ENCODE assay signal across 14 cellular contexts in genomic region chr2:61161888-61162287, GRCh38. TPM values are rescaled to one million over a fixed set of nuclear protein-coding genes. Genes with fewer than 3 reads are reported as not detected.
DNase-seq lines count a peak whose midpoint lies in the region; ATAC-seq lines count a peak whose summit lies in the region.
"Had no signal": no experiment of that assay in that cellular context is flagged by ENCODE, and none has a peak within 500 bp of the region (broad histone marks: within the 10 kb centered on the region; RNA-seq: fewer than 3 reads in every experiment).

TSS of gene C2orf74 (plus strand) at chr2:61162188. CDS start at chr2:61162515, 327 bp downstream.

- H3K4me3 Mint-ChIP-seq in IgD-negative memory B cell: no peak within 1 kb of the TSS
- H3K4me3 Mint-ChIP-seq in activated naive CD8-positive, alpha-beta T cell treated with anti-CD3 and anti-CD28 coated beads, Interleukin-2, amount 10 ng/mL, durations not matched to agents 7 days and 5 days: no peak within 1 kb of the TSS

- no peaks in the 10 kb centered on the region for H3K27me3 Mint-ChIP-seq in IgD-negative memory B cell
- H3K27me3 Mint-ChIP-seq in activated naive CD8-positive, alpha-beta T cell treated with anti-CD3 and anti-CD28 coated beads, Interleukin-2, amount 10 ng/mL, durations not matched to agents 7 days and 5 days: no peaks in the 10 kb centered on the region

- H3K36me3 Mint-ChIP-seq in IgD-negative memory B cell: peaks cover 20% of the 10 kb centered on the region
- peaks cover 42% of the 10 kb centered on the region for H3K36me3 Mint-ChIP-seq in activated naive CD8-positive, alpha-beta T cell treated with anti-CD3 and anti-CD28 coated beads, Interleukin-2, amount 10 ng/mL, durations not matched to agents 7 days and 5 days

- H3K9me3 Mint-ChIP-seq in IgD-negative memory B cell: peaks cover 0 to 9% (median 3%) of the 10 kb centered on the region in 3 donors
- peaks cover 6% of the 10 kb centered on the region for H3K9me3 Mint-ChIP-seq in activated naive CD8-positive, alpha-beta T cell treated with anti-CD3 and anti-CD28 coated beads, Interleukin-2, amount 10 ng/mL, durations not matched to agents 7 days and 5 days

- peaks cover 9 to 10% (median 9%) of the 10 kb centered on the region in 3 donors for H3K4me1 Mint-ChIP-seq in IgD-negative memory B cell
- peaks cover 4% of the 10 kb centered on the region for H3K4me1 Mint-ChIP-seq in activated naive CD8-positive, alpha-beta T cell treated with anti-CD3 and anti-CD28 coated beads, Interleukin-2, amount 10 ng/mL, durations not matched to agents 7 days and 5 days

- no peak for ATAC-seq in activated naive CD8-positive, alpha-beta T cell treated with anti-CD3 and anti-CD28 coated beads, Interleukin-2, amount 10 ng/mL, durations not matched to agents 7 days and 5 days (ENCODE audit: low read depth)
- ATAC-seq in left cardiac atrium: no peak
- ATAC-seq in sciatic nerve: no peak
- ATAC-seq in GM21360 (IDR thresholded peaks at IDR 0.05; ENCODE audit: unreplicated experiment): no peak
- ATAC-seq in GM21619 (IDR thresholded peaks at IDR 0.05; ENCODE audit: unreplicated experiment): no peak
- ATAC-seq: HCT116, mucosa of descending colon had no signal

- no peak for DNase-seq in activated naive CD8-positive, alpha-beta T cell treated with anti-CD3 and anti-CD28 coated beads, Interleukin-2, amount 10 ng/mL, durations not matched to agents 7 days and 5 days
- DNase-seq in left cardiac atrium: no peak
- no peak for DNase-seq in sciatic nerve (ENCODE audit: low spot score)
- no peak for DNase-seq in mesenteric fat pad (ENCODE audit: low spot score)
- no peak for DNase-seq in DMS53 treated with DMSO at 0.1 percent for 48 hours (lab: John Stamatoyannopoulos, UW; ENCODE audit: unreplicated experiment)
- DNase-seq: Caco-2, cortex of kidney, mucosa of descending colon, NCI-H226 had no signal

- POLR2A ChIA-PET in activated naive CD8-positive, alpha-beta T cell treated with anti-CD3 and anti-CD28 coated beads, Interleukin-2, amount 10 ng/mL, durations not matched to agents 7 days and 5 days (lab: Charles Lee): interaction anchor here (0.6 to 0.9 kb wide), 2 partner anchors 8 to 15 kb away, joined by 4 read pairs; no protein-coding TSS in a partner anchor

- peak within 1 kb of the TSS in 1 of 3 donors; percentile 1 for H3K27ac Mint-ChIP-seq in IgD-negative memory B cell
- H3K27ac Mint-ChIP-seq in activated naive CD8-positive, alpha-beta T cell treated with anti-CD3 and anti-CD28 coated beads, Interleukin-2, amount 10 ng/mL, durations not matched to agents 7 days and 5 days: peak within 1 kb of the TSS; percentile 19
- H3K27ac Mint-ChIP-seq: activated T-helper 2 cell treated with anti-CD3 and anti-CD28 coated beads, Interferon-gamma antibody, Interleukin-2, Interleukin-4, amounts not matched to agents 10 μg/mL and 5 μg/mL and 100 μg/mL, durations not matched to agents 14 hours and 24 hours and 36 hours had no signal

- intact Hi-C loops in left cardiac atrium (cut with DNase I) (no loop called here), sciatic nerve (cut with DNase I) (no loop called here)

RNA-seq across cellular contexts. Expression of gene C2orf74, which starts in this region (rescaled TPM):
- polyA plus RNA-seq in IgD-negative memory B cell: 40.9 TPM
- total RNA-seq in activated naive CD8-positive, alpha-beta T cell treated with anti-CD3 and anti-CD28 coated beads, Interleukin-2, amount 10 ng/mL, durations not matched to agents 7 days and 5 days: 10 to 100 TPM in 1 of 2 experiments, 1 to 10 TPM in 1; 7.6 to 16.1 TPM
- total RNA-seq in left cardiac atrium (10 to 100 TPM; 12.4 to 30.0 TPM), sciatic nerve (28.4 TPM), mesenteric fat pad (6.9 TPM)
- total RNA-seq: Caco-2 had no signal
